7 cellular contexts compared by ENCODE assay signal in the genomic region with DNA sequence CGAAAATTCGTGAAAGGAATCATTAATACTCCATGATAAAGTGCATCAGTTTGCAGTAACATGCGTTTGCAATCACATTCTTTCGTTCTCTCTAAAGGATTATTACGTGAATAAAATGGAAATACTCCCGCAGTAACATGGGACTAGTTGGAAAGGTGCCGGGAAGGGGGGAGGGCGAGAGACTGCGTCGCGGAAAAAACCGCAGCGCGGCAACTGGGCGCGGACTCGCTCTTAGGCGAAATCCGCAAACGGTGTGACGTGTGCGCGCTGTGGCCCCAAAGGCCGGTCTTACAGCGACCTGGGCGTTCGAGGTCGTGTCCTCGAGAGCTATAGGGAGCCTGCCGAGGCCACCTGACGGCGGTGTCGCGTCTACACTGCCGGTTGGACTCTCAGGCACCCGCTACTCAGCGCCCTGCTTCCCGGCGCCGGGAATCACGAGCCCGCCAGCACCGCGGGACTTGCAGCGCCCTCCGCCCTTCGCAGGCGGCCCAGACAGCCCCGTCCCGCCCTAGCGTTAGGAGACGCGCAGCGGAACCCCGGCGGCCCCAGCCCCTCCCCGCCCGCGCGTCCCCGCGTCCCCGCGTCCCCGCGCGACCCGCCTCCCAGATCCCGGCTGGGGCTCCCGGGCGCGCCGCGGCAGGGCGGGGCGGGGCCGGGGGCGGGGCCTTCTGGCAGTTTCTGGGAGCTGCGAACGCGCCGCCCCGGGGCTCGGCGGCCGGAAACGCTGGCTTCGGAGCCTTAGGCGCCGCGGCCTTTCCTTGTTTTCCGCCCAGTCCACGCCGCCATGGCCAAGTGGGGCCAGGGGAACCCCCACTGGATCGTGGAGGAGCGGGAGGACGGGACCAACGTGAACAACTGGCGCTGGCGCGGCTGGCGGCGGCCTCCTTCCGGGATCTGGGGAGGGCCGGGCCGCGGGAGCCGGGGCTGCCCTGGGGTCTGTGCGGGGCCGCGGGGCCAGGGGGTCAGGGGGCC. TPM values are rescaled to one million over a fixed set of nuclear protein-coding genes. Genes with fewer than 3 reads are reported as not detected.
DNase-seq lines count a peak whose midpoint lies in the region; ATAC-seq, FAIRE-seq and TF ChIP-seq lines count a peak whose summit lies in the region.

No MANE protein-coding gene starts in this region.

- peaks cover 9% of the 10 kb centered on the region for H3K36me3 Mint-ChIP-seq in astrocyte (ENCODE audit: low read depth, unreplicated experiment)

- TF ChIP-seq CTCF in astrocyte (IDR thresholded peaks at IDR 0.05; ENCODE audit: insufficient read depth, low read depth, low read length) (no peak), hepatocyte (IDR thresholded peaks at IDR 0.05; ENCODE audit: poor library complexity) (no peak)

- H3K9me3 ChIP-seq in astrocyte (ENCODE audit: insufficient read depth, low read depth, low read length) (no peaks in the 10 kb centered on the region), hepatocyte (ENCODE audit: low read depth) (no peaks in the 10 kb centered on the region)

- ATAC-seq in GM18511 (IDR thresholded peaks at IDR 0.05; ENCODE audit: unreplicated experiment) (peak; percentile 77), HG02981 (IDR thresholded peaks at IDR 0.05; ENCODE audit: unreplicated experiment) (peak; percentile 76)

- H3K27me3 ChIP-seq in astrocyte (ENCODE audit: insufficient read depth, low read length): no peaks in the 10 kb centered on the region
- no peaks in the 10 kb centered on the region for H3K27me3 ChIP-seq in hepatocyte

- H3K9me2 ChIP-seq in hepatocyte (replicated peaks; ENCODE audit: insufficient read depth): no peaks in the 10 kb centered on the region

- H3K36me3 ChIP-seq in astrocyte (ENCODE audit: insufficient read depth, low read length) (peaks cover 5% of the 10 kb centered on the region), hepatocyte (replicated peaks; ENCODE audit: insufficient read depth, low read depth) (no peaks in the 10 kb centered on the region)

- peaks cover 2% of the 10 kb centered on the region for H3K9me3 Mint-ChIP-seq in astrocyte (ENCODE audit: unreplicated experiment)

- H3K4me1 ChIP-seq in astrocyte (ENCODE audit: insufficient read depth, low read length) (peaks cover 39% of the 10 kb centered on the region), hepatocyte (ENCODE audit: insufficient read depth) (peaks cover 45% of the 10 kb centered on the region)

- H2AFZ ChIP-seq in astrocyte (ENCODE audit: low read depth, low read length) (peak overlapping the region; percentile 88), hepatocyte (peak overlapping the region; percentile 100)

- peak overlapping the region; percentile 83 for H3K27ac ChIP-seq in astrocyte (ENCODE audit: low read depth, low read length)
- peak overlapping the region; percentile 99 for H3K27ac ChIP-seq in hepatocyte

- H4K20me1 ChIP-seq in astrocyte (ENCODE audit: insufficient read depth, low read length) (peaks cover 4% of the 10 kb centered on the region), hepatocyte (ENCODE audit: insufficient read depth, poor library complexity, severe bottlenecking) (peaks cover 6% of the 10 kb centered on the region)

- FAIRE-seq in astrocyte (lab: Jason Lieb, UNC): no peak

- peak overlapping the region; percentile 84 for H3K4me3 Mint-ChIP-seq in astrocyte (ENCODE audit: unreplicated experiment)

- peaks cover 34% of the 10 kb centered on the region for H3K4me1 Mint-ChIP-seq in astrocyte (ENCODE audit: low read depth, unreplicated experiment)

- H3K4me3 ChIP-seq in astrocyte (ENCODE audit: insufficient read depth, low read depth, low read length) (peak overlapping the region; percentile 66), hepatocyte (peak overlapping the region; percentile 96)

- peaks cover 39% of the 10 kb centered on the region for H3K79me2 ChIP-seq in astrocyte (ENCODE audit: insufficient read depth, low read length)
- peaks cover 43% of the 10 kb centered on the region for H3K79me2 ChIP-seq in hepatocyte

- WGBS in hepatocyte (ENCODE audit: low lambda C conversion rate, missing lambda C conversion rate): 2% methylated on average over 73 of the region's 111 CpGs

- H3K27me3 Mint-ChIP-seq in astrocyte (ENCODE audit: low read depth, unreplicated experiment): peaks cover 6% of the 10 kb centered on the region

- H3K4me2 ChIP-seq in astrocyte (ENCODE audit: low read length): peak overlapping the region; percentile 85
- peak overlapping the region; percentile 95 for H3K4me2 ChIP-seq in hepatocyte

- peak overlapping the region; percentile 35 for H3K27ac Mint-ChIP-seq in astrocyte (ENCODE audit: unreplicated experiment)

- DNase-seq in NCI-H2029 (lab: John Stamatoyannopoulos, UW): peak; percentile 84
- peak; percentile 88 for DNase-seq in T-helper 22 cell (ENCODE audit: low read depth)
- DNase-seq in astrocyte (ENCODE audit: low read depth): peak; percentile 76
- DNase-seq in hepatocyte (ENCODE audit: low spot score): peak; percentile 97
- DNase-seq in retina: peak; percentile 92

- H3K9ac ChIP-seq in astrocyte (ENCODE audit: low read length): peak overlapping the region; percentile 86

RNA-seq across cellular contexts. Expression of gene C2orf74, which starts 15.1 kb away (rescaled TPM):
- total RNA-seq in astrocyte (9.0 and 11.5 TPM in 2 replicates), hepatocyte (5.1 and 6.2 TPM in 2 replicates)
- 10.2 and 12.4 TPM in 2 replicates for polyA plus RNA-seq in hepatocyte

Comparison
In these comparisons a context has a peak if more than half of its experiments do, and no peak if none do; other contexts are left out.
1. Peak in every context shown above with its lines: DNase-seq, ATAC-seq, H3K4me3 ChIP-seq and H3K27ac ChIP-seq.